In the genomic region with DNA sequence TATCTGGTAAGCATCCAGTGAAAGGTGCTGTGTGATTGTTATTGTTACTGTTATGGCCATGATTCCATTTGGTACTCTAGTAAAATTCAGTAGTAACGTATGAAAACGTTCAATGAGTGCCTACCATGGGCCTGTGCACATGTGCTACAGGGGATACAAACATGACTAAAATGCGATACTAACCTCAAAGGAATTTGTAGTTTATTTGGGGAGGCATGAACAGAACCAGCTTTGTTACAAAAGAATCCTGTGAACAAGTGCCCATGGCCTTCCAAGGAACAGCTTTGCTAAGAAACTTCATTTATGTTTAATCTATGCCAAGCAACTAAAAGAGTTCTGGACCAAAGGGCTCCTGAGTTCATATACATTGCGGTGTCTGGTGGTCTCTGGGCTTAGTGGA, we compare ENCODE assay signal across 16 cellular contexts. TPM values are rescaled to one million over a fixed set of nuclear protein-coding genes. Genes with fewer than 3 reads are reported as not detected.
DNase-seq lines count a peak whose midpoint lies in the region; TF ChIP-seq lines count a peak whose summit lies in the region.
"Had no signal": no experiment of that assay in that cellular context is flagged by ENCODE, and none has a peak within 500 bp of the region (broad histone marks: within the 10 kb centered on the region; RNA-seq: fewer than 3 reads in every experiment).

No MANE protein-coding gene starts in this region.

- no peak overlapping the region for H2BK12ac ChIP-seq in H9 (ENCODE audit: insufficient read length, low read depth, low read length)

- H3K23me2 ChIP-seq in H9 (ENCODE audit: insufficient read length, low read depth, low read length, poor library complexity, severe bottlenecking), result no peaks in the 10 kb centered on the region

- intact Hi-C loops in MCF 10A (cut with micrococcal nuclease), result no loop called here

- no peaks in the 10 kb centered on the region for H3K9me3 ChIP-seq in AG04450 (ENCODE audit: control insufficient read depth, insufficient read depth, low read length)
- no peaks in the 10 kb centered on the region for H3K9me3 ChIP-seq in tibial nerve
- no peaks in the 10 kb centered on the region for H3K9me3 ChIP-seq in H9 (ENCODE audit: control insufficient read depth, low read depth, low read length)

- no peak overlapping the region for H3K14ac ChIP-seq in H9 (ENCODE audit: insufficient read depth, low read length)

- H3T11ph ChIP-seq in H9 (ENCODE audit: low read length), result no peak overlapping the region

- no TSS peak for BruUV-seq in MCF 10A (replicated peaks; lab: Mats Ljungman, UMichigan)

- H3K4me1 ChIP-seq in tibial nerve (peaks cover 0 to 3% (median 0%) of the 10 kb centered on the region in 4 donors), H9 (ENCODE audit: insufficient read depth, low read length) (no peaks in the 10 kb centered on the region)

- WGBS in tibial nerve, 2 donors, result 50 to 54% methylated on average over 4 of the region's 4 CpGs
- no CpG with 5 or more reads among the region's 4 CpGs for WGBS in H9 (ENCODE audit: extremely low coverage, insufficient read length, low lambda C conversion rate)

- no peak overlapping the region for H2AK5ac ChIP-seq in H9 (ENCODE audit: insufficient read length, low read length)

- no peaks in the 10 kb centered on the region for H3K79me2 ChIP-seq in H9 (ENCODE audit: insufficient read depth, low read length)

- H3K36me3 Mint-ChIP-seq in MCF 10A (ENCODE audit: insufficient read depth, unreplicated experiment) (peaks cover 12% of the 10 kb centered on the region), H9 (ENCODE audit: insufficient read depth in 1 of 3, low read depth in 3 of 3) (no peaks in the 10 kb centered on the region)
- H3K36me3 Mint-ChIP-seq: CD4-positive, CD25-positive, alpha-beta regulatory T cell had no signal

- H4K91ac ChIP-seq in H9 (ENCODE audit: insufficient read length, low read depth, low read length), result no peak overlapping the region

- no peak overlapping the region for H3K9ac ChIP-seq in H9 (ENCODE audit: extremely low read depth, insufficient read length, low read length)

- no peak overlapping the region for H2BK15ac ChIP-seq in H9 (ENCODE audit: low read depth, low read length)

- H2BK120ac ChIP-seq in H9 (ENCODE audit: low read depth, low read length, poor library complexity, severe bottlenecking), result no peak overlapping the region

- DNase-seq in AG04450 (ENCODE audit: low read depth, low spot score), result peak; percentile 21
- peak; percentile 46 for DNase-seq in ELR (ENCODE audit: low read depth)
- peak; percentile 60 for DNase-seq in LHCN-M2 (ENCODE audit: low read depth)
- DNase-seq in fibroblast of gingiva (ENCODE audit: low read depth), result peak; percentile 70
- no peak for DNase-seq in MCF 10A (ENCODE audit: unreplicated experiment)
- DNase-seq in tibial nerve (ENCODE audit: low spot score in 2 of 2), result no peak
- no peak for DNase-seq in H9
- DNase-seq in D341Med (ENCODE audit: low spot score), result no peak
- DNase-seq: AML-193; CD4-positive, CD25-positive, alpha-beta regulatory T cell; H7; NCI-H1092; NCI-H2107; NCI-H226; NCI-H526 treated with DMSO at 0.1 percent for 48 hours had no signal

- no peak overlapping the region for H4K8ac ChIP-seq in H9 (replicated peaks; ENCODE audit: insufficient read length, low read depth, low read length)

- H3K27me3 ChIP-seq in AG04450 (ENCODE audit: control insufficient read depth, insufficient read depth, low read length) (no peaks in the 10 kb centered on the region), tibial nerve (no peaks in the 10 kb centered on the region), H9 (ENCODE audit: insufficient read depth, low read length) (no peaks in the 10 kb centered on the region)

- no peak overlapping the region for H3K4me3 ChIP-seq in AG04450 (ENCODE audit: low read depth, low read length)
- H3K4me3 ChIP-seq in tibial nerve, result no peak overlapping the region

- no peak for TF ChIP-seq EP300 in tibial nerve (IDR thresholded peaks at IDR 0.05)

- H2BK5ac ChIP-seq in H9 (ENCODE audit: insufficient read length, low read length), result no peak overlapping the region

- POLR2A ChIA-PET in AG04450 (lab: Yijun Ruan, JAX), result no interaction called here
- POLR2A ChIA-PET in MCF 10A (lab: Yijun Ruan, JAX), result no interaction called here

- no peak for TF ChIP-seq POLR2A in tibial nerve (IDR thresholded peaks at IDR 0.05)

- H3K4me2 ChIP-seq in H9 (ENCODE audit: insufficient read depth, insufficient read length, low read length), result no peak overlapping the region

- H3K36me3 ChIP-seq in tibial nerve, result no peaks in the 10 kb centered on the region

- no peak overlapping the region for H3K56ac ChIP-seq in H9 (ENCODE audit: insufficient read length, low read depth, low read length)

- no peaks in the 10 kb centered on the region for H3K79me1 ChIP-seq in H9 (ENCODE audit: insufficient read depth, low read depth, low read length, poor library complexity, severe bottlenecking)

- no peak overlapping the region for H3K18ac ChIP-seq in H9 (ENCODE audit: insufficient read length, low read depth, low read length)

- no peak overlapping the region for H2BK20ac ChIP-seq in H9 (ENCODE audit: low read depth, low read length, poor library complexity, severe bottlenecking)

- CTCF ChIA-PET in AG04450 (lab: Charles Lee), result no interaction called here
- CTCF ChIA-PET in MCF 10A (lab: Yijun Ruan, JAX), result no interaction called here

- H3K9me3 Mint-ChIP-seq in MCF 10A (ENCODE audit: unreplicated experiment) (no peaks in the 10 kb centered on the region), H9 (no peaks in the 10 kb centered on the region; a peak in 1 of 5 replicates)

- no peak overlapping the region for H3K27ac ChIP-seq in AG04450 (ENCODE audit: low read depth, low read length)
- no peak overlapping the region for H3K27ac ChIP-seq in tibial nerve
- no peak overlapping the region for H3K27ac ChIP-seq in H9 (ENCODE audit: insufficient read length, low read depth, low read length)
- H3K27ac ChIP-seq: 22Rv1 had no signal

- H3K27ac Mint-ChIP-seq in MCF 10A (ENCODE audit: low read depth, unreplicated experiment) (no peak overlapping the region), H9 (no peak overlapping the region)
- H3K27ac Mint-ChIP-seq: CD4-positive, CD25-positive, alpha-beta regulatory T cell had no signal

- H4K5ac ChIP-seq in H9 (ENCODE audit: insufficient read length, low read depth, low read length), result no peak overlapping the region

- no peak overlapping the region for H3K4ac ChIP-seq in H9 (ENCODE audit: low read depth, low read length)

- H2AFZ ChIP-seq in H9 (ENCODE audit: low read length), result no peak overlapping the region

- TF ChIP-seq CTCF in AG04450 (IDR thresholded peaks at IDR 0.05; ENCODE audit: low read depth, low read length), result no peak
- TF ChIP-seq CTCF in MCF 10A (IDR thresholded peaks at IDR 0.05; ENCODE audit: unreplicated experiment), result no peak
- no peak for TF ChIP-seq CTCF in tibial nerve (IDR thresholded peaks at IDR 0.05)
- no peak for TF ChIP-seq CTCF in H9 (conservative IDR thresholded peaks at IDR 0.05)

- H3K4me1 Mint-ChIP-seq in MCF 10A (ENCODE audit: insufficient read depth, unreplicated experiment), result peaks cover 5% of the 10 kb centered on the region
- H3K4me1 Mint-ChIP-seq in H9, result no peaks in the 10 kb centered on the region; a peak in 1 of 4 replicates
- H3K4me1 Mint-ChIP-seq: CD4-positive, CD25-positive, alpha-beta regulatory T cell had no signal

- no peak overlapping the region for H3K23ac ChIP-seq in H9 (ENCODE audit: insufficient read length, low read depth, low read length)

- H3K4me3 Mint-ChIP-seq in MCF 10A (ENCODE audit: unreplicated experiment) (no peak overlapping the region), H9 (no peak overlapping the region)
- H3K4me3 Mint-ChIP-seq: CD4-positive, CD25-positive, alpha-beta regulatory T cell had no signal

- no peaks in the 10 kb centered on the region for H3K27me3 Mint-ChIP-seq in MCF 10A (ENCODE audit: insufficient read depth, unreplicated experiment)
- no peaks in the 10 kb centered on the region for H3K27me3 Mint-ChIP-seq in H9 (ENCODE audit: low read depth)
- H3K27me3 Mint-ChIP-seq: CD4-positive, CD25-positive, alpha-beta regulatory T cell had no signal

- no peaks in the 10 kb centered on the region for H4K20me1 ChIP-seq in H9 (ENCODE audit: control insufficient read depth, insufficient read depth, insufficient read length)

RNA-seq across cellular contexts. Expression of a gene that starts 28.7 kb away (rescaled TPM):
- polyA plus RNA-seq in AG04450 (2011; rRNA removed), result 1.2 and 2.0 TPM in 2 replicates
- 0.78 and 1.9 TPM in 2 replicates for polyA minus RNA-seq in AG04450 (2011; rRNA and poly(A)+ RNA removed)
- total RNA-seq in LHCN-M2 (2014; rRNA removed), result 26.5 and 32.8 TPM in 2 replicates
- polyA plus RNA-seq in LHCN-M2 (2012), result 1.3 TPM
- total RNA-seq in MCF 10A (2022), result 2.5 and 4.4 TPM in 2 replicates
- 10 to 100 TPM; 10.8 to 61.4 (median 29.8) TPM for total RNA-seq in tibial nerve
- total RNA-seq in H9 (2021), result not detected in 2 replicates
- total RNA-seq: CD4-positive, CD25-positive, alpha-beta regulatory T cell; H7 had no signal
- polyA plus RNA-seq: CD4-positive, CD25-positive, alpha-beta regulatory T cell had no signal

Comparison
In these comparisons a context has a peak if more than half of its experiments do, and no peak if none do; other contexts are left out.
1. DNase-seq: peak in AG04450 (single experiment), ELR (single experiment), LHCN-M2 (single experiment) and fibroblast of gingiva (single experiment); none in MCF 10A (single experiment), tibial nerve (0 of 2), H9 (single experiment) and D341Med (single experiment).